Comparison of ENCODE assay signal across 14 cellular contexts in genomic region chr9:16708638-16709435, GRCh38.
DNase-seq lines count a peak whose midpoint lies in the region; ATAC-seq and TF ChIP-seq lines count a peak whose summit lies in the region.
"Had no signal": no experiment of that assay in that cellular context is flagged by ENCODE, and none has a peak within 500 bp of the region (broad histone marks: within the 10 kb centered on the region; RNA-seq: fewer than 3 reads in every experiment).

No MANE protein-coding gene starts in this region.

- POLR2A ChIA-PET in IMR-90 (lab: Charles Lee; ENCODE audit: unreplicated experiment): no interaction called here

- no TSS peak for BruUV-seq in IMR-90 (replicated peaks; lab: Mats Ljungman, UMichigan)

- 10% methylated on average over 2 of the region's 14 CpGs; no CpG with 5 or more reads in 1 of the 2 experiments for WGBS in IMR-90 (ENCODE audit: extremely low coverage in 2 of 2, insufficient read length in 1 of 2), 2 experiments

- H3K4me2 ChIP-seq in IMR-90 (ENCODE audit: low read depth, low read length) (peak overlapping the region; percentile 75), skeletal muscle satellite cell (ENCODE audit: low read length) (peak overlapping the region; percentile 40)

- H3K27ac ChIP-seq in IMR-90 (ENCODE audit: insufficient read depth, low read length): peak overlapping the region; percentile 37
- H3K27ac ChIP-seq: WERI-Rb-1 had no signal

- H3K4me1 ChIP-seq in IMR-90 (ENCODE audit: control insufficient read depth, insufficient read depth, low read length) (peaks cover 16% of the 10 kb centered on the region), skeletal muscle satellite cell (ENCODE audit: control insufficient read depth, insufficient read depth, low read length) (peaks cover 45% of the 10 kb centered on the region)

- TF ChIP-seq RAD21 in IMR-90 (IDR thresholded peaks at IDR 0.05; ENCODE audit: low read length): no peak

- H4K5ac ChIP-seq in IMR-90 (ENCODE audit: low read depth, low read length): peak overlapping the region; percentile 95

- no peaks in the 10 kb centered on the region for H3K9me3 Mint-ChIP-seq in immature natural killer cell

- peak overlapping the region; percentile 83 for H2BK5ac ChIP-seq in IMR-90 (ENCODE audit: low read depth, low read length, poor library complexity, severe bottlenecking)

- no peak for TF ChIP-seq CTCF in IMR-90 (conservative IDR thresholded peaks at IDR 0.05; ENCODE audit: low read depth, low read length)
- no peak for TF ChIP-seq CTCF in astrocyte of the spinal cord (IDR thresholded peaks at IDR 0.05; ENCODE audit: low read depth, low read length)

- peak overlapping the region; percentile 97 for H3K4ac ChIP-seq in IMR-90 (ENCODE audit: low read depth, low read length)

- no peak for TF ChIP-seq POLR2A in IMR-90 (IDR thresholded peaks at IDR 0.05; ENCODE audit: low read depth, low read length)

- in situ Hi-C loops in IMR-90 (cut with MboI; ENCODE audit: low sequenced_read_pairs) (no loop called here), astrocyte of the spinal cord (cut with HindIII; ENCODE audit: low sequenced_read_pairs) (no loop called here)

- dilution Hi-C loops in IMR-90 (cut with HindIII; ENCODE audit: low sequenced_read_pairs, unreplicated experiment): no loop called here

- H4K91ac ChIP-seq in IMR-90 (ENCODE audit: insufficient read depth, low read depth, low read length): peak overlapping the region; percentile 98

- H3K79me1 ChIP-seq in IMR-90 (ENCODE audit: low read depth in 1 of 2, low read length in 2 of 2): peaks cover 13 to 44% of the 10 kb centered on the region in 2 experiments

- peak overlapping the region; percentile 82 to 89 for H4K8ac ChIP-seq in IMR-90 (ENCODE audit: low read depth in 2 of 2, low read length in 2 of 2)

- H3K9ac ChIP-seq in IMR-90 (ENCODE audit: low read depth, low read length): peak overlapping the region; percentile 58
- H3K9ac ChIP-seq in skeletal muscle satellite cell (ENCODE audit: low read depth, low read length): no peak overlapping the region

- H3K56ac ChIP-seq in IMR-90 (ENCODE audit: extremely low read depth, insufficient read depth, low read length): peak overlapping the region; percentile 49

- no peaks in the 10 kb centered on the region for H3K9me3 ChIP-seq in IMR-90 (ENCODE audit: control insufficient read depth, insufficient read depth, low read length)
- no peaks in the 10 kb centered on the region for H3K9me3 ChIP-seq in skeletal muscle satellite cell (replicated peaks; ENCODE audit: low read length)

- H2BK15ac ChIP-seq in IMR-90 (ENCODE audit: low read depth, low read length): peak overlapping the region; percentile 99

- H2AK5ac ChIP-seq in IMR-90 (ENCODE audit: low read depth, low read length): peak overlapping the region; percentile 98

- peak overlapping the region; percentile 95 for H3K14ac ChIP-seq in IMR-90 (replicated peaks; ENCODE audit: low read depth, low read length)

- H2BK120ac ChIP-seq in IMR-90 (ENCODE audit: low read depth, low read length): peak overlapping the region; percentile 95

- peak overlapping the region in 2 of 6 donors; percentile 8 to 12 for H3K27ac Mint-ChIP-seq in immature natural killer cell
- H3K27ac Mint-ChIP-seq: CD4-positive, alpha-beta T cell had no signal

- H2BK20ac ChIP-seq in IMR-90 (ENCODE audit: low read depth, low read length): peak overlapping the region; percentile 94

- intact Hi-C loops in IMR-90 (cut with micrococcal nuclease): loop anchor here (5.0 to 10.0 kb wide), 3 partner anchors 82 to 834 kb away; no protein-coding TSS in a partner anchor

- peak overlapping the region; percentile 86 for H3K23ac ChIP-seq in IMR-90 (ENCODE audit: low read depth, low read length)

- peaks cover 0 to 5% (median 0%) of the 10 kb centered on the region in 3 donors for H3K36me3 Mint-ChIP-seq in immature natural killer cell

- peaks cover 2% of the 10 kb centered on the region; the same call in 1 of the 2 replicates for H3K36me3 ChIP-seq in IMR-90 (ENCODE audit: control insufficient read depth, insufficient read depth, low read length)
- H3K36me3 ChIP-seq in skeletal muscle satellite cell (ENCODE audit: insufficient read depth, low read length): no peaks in the 10 kb centered on the region
- H3K36me3 ChIP-seq: WERI-Rb-1 had no signal

- H3K4me3 Mint-ChIP-seq in immature natural killer cell: peak overlapping the region in 4 of 5 donors; percentile 30 to 51 (median 32)
- H3K4me3 Mint-ChIP-seq: CD4-positive, alpha-beta T cell had no signal

- peaks cover 15% of the 10 kb centered on the region for H3K9me1 ChIP-seq in IMR-90 (ENCODE audit: insufficient read depth, low read length)

- H3K27me3 ChIP-seq in IMR-90 (ENCODE audit: control insufficient read depth, insufficient read depth, low read length) (no peaks in the 10 kb centered on the region), skeletal muscle satellite cell (ENCODE audit: control insufficient read depth, insufficient read depth, low read length) (no peaks in the 10 kb centered on the region)

- DNase-seq in IMR-90 (peak; percentile 74), astrocyte of the spinal cord (ENCODE audit: low read depth, low spot score) (peak; percentile 81), immature natural killer cell (no peak), HuH-7.5 (ENCODE audit: low spot score) (no peak), cerebellum (ENCODE audit: low spot score) (no peak), EL (no peak)
- DNase-seq in stimulated activated CD4-positive, alpha-beta T cell treated with anti-CD3 and anti-CD28 coated beads, Interleukin-4, amount 100 ng/mL, for 1 hour: no peak
- DNase-seq: activated T-cell treated with anti-CD3 and anti-CD28 coated beads, Interleukin-2, amount 50 U/mL, for 1 hour; CD4-positive, alpha-beta T cell; central memory CD4-positive, alpha-beta T cell; SIG-M5; WERI-Rb-1 had no signal

- peak overlapping the region; percentile 71 for H2AFZ ChIP-seq in IMR-90 (replicated peaks; ENCODE audit: low read length, poor library complexity)

- H3K4me1 Mint-ChIP-seq in immature natural killer cell: peaks cover 16 to 27% of the 10 kb centered on the region in 2 donors

- H3K27me3 Mint-ChIP-seq in immature natural killer cell (ENCODE audit: low read depth in 3 of 3): peaks cover 0 to 2% (median 0%) of the 10 kb centered on the region in 3 donors
- H3K27me3 Mint-ChIP-seq: CD4-positive, alpha-beta T cell had no signal

- peak overlapping the region; percentile 59 for H2AK9ac ChIP-seq in IMR-90 (replicated peaks; ENCODE audit: low read depth, low read length, poor library complexity)

- no peak for ATAC-seq in IMR-90 (ENCODE audit: low read depth)
- ATAC-seq: HCT116 had no signal

- H3K4me3 ChIP-seq in IMR-90 (ENCODE audit: insufficient read depth, low read depth, low read length): no peak overlapping the region
- no peak overlapping the region for H3K4me3 ChIP-seq in astrocyte of the spinal cord (ENCODE audit: low read depth, low read length)
- no peak overlapping the region for H3K4me3 ChIP-seq in skeletal muscle satellite cell (ENCODE audit: low read length)

- CTCF ChIA-PET in IMR-90 (lab: Yijun Ruan, JAX): no interaction called here

- H4K20me1 ChIP-seq in IMR-90 (ENCODE audit: insufficient read depth, low read length): no peaks in the 10 kb centered on the region

- peak overlapping the region; percentile 91 for H3K18ac ChIP-seq in IMR-90 (ENCODE audit: low read depth, low read length)

TF ChIP-seq in IMR-90, 13 proteins besides CTCF, POLR2A, EP300 and RAD21:
- TF ChIP-seq SMC3 (IDR thresholded peaks at IDR 0.05; ENCODE audit: low read depth, low read length) (no peak), MAFK (IDR thresholded peaks at IDR 0.05; ENCODE audit: low read depth, low read length) (peak; percentile 97), RFX5 (IDR thresholded peaks at IDR 0.05; ENCODE audit: low read depth, low read length) (no peak), CHD1 (IDR thresholded peaks at IDR 0.05; ENCODE audit: low read depth, low read length) (no peak), ELK1 (IDR thresholded peaks at IDR 0.05; ENCODE audit: borderline replicate concordance, low read depth, low read length) (no peak), RCOR1 (IDR thresholded peaks at IDR 0.05; ENCODE audit: insufficient replicate concordance, low read length) (no peak), MAZ (IDR thresholded peaks at IDR 0.05; ENCODE audit: borderline replicate concordance, low read depth, low read length) (0 out of 2 replicates have a peak, but pooled peaks have one; percentile 21), CEBPB (IDR thresholded peaks at IDR 0.05; ENCODE audit: low read depth, low read length) (peak; percentile 69), FOS (IDR thresholded peaks at IDR 0.05; ENCODE audit: low read depth, low read length) (no peak), MXI1 (IDR thresholded peaks at IDR 0.05; ENCODE audit: borderline replicate concordance, low read depth, low read length) (no peak), USF2 (IDR thresholded peaks at IDR 0.05; ENCODE audit: low read depth, low read length) (no peak), NFE2L2 (IDR thresholded peaks at IDR 0.05; ENCODE audit: low read depth, low read length) (no peak), BHLHE40 (IDR thresholded peaks at IDR 0.05; ENCODE audit: low read depth, low read length) (no peak)

Comparison
In these comparisons a context has a peak if more than half of its experiments do, and no peak if none do; other contexts are left out.
1. DNase-seq: peak in IMR-90 (single experiment) and astrocyte of the spinal cord (single experiment); none in immature natural killer cell (0 of 3), HuH-7.5 (single experiment), stimulated activated CD4-positive, alpha-beta T cell treated with anti-CD3 and anti-CD28 coated beads, Interleukin-4, amount 100 ng/mL, for 1 hour (single experiment), cerebellum (single experiment) and EL (single experiment).